In genomic region chr3:122315619-122316018, GRCh38 we compare ENCODE assay signal across 16 cellular contexts. TPM values are rescaled to one million over a fixed set of nuclear protein-coding genes. Genes with fewer than 3 reads are reported as not detected.
DNase-seq lines count a peak whose midpoint lies in the region; ATAC-seq and TF ChIP-seq lines count a peak whose summit lies in the region.
"Had no signal": no experiment of that assay in that cellular context is flagged by ENCODE, and none has a peak within 500 bp of the region (broad histone marks: within the 10 kb centered on the region; RNA-seq: fewer than 3 reads in every experiment).

No MANE protein-coding gene starts in this region.

- H3K4me3 ChIP-seq in BE2C (ENCODE audit: low read depth, low read length) = no peak overlapping the region
- no peak overlapping the region for H3K4me3 ChIP-seq in WERI-Rb-1 (ENCODE audit: low read depth, low read length)

- H3K27me3 ChIP-seq in BE2C = peaks cover 28% of the 10 kb centered on the region
- no peaks in the 10 kb centered on the region for H3K27me3 ChIP-seq in H9 (ENCODE audit: insufficient read depth, low read length)
- H3K27me3 ChIP-seq in WERI-Rb-1 (ENCODE audit: insufficient read depth, low read depth, severe bottlenecking) = peaks cover 3% of the 10 kb centered on the region

- no peak overlapping the region for H2BK120ac ChIP-seq in H9 (ENCODE audit: low read depth, low read length, poor library complexity, severe bottlenecking)

- no peak overlapping the region for H3T11ph ChIP-seq in H9 (ENCODE audit: low read length)

- no peak overlapping the region for H3K9ac ChIP-seq in H9 (ENCODE audit: extremely low read depth, insufficient read length, low read length)

- H2AK5ac ChIP-seq in H9 (ENCODE audit: insufficient read length, low read length) = no peak overlapping the region

- no peak overlapping the region for H4K8ac ChIP-seq in H9 (replicated peaks; ENCODE audit: insufficient read length, low read depth, low read length)

- H3K4me1 ChIP-seq in BE2C (no peaks in the 10 kb centered on the region), H9 (ENCODE audit: insufficient read depth, low read length) (no peaks in the 10 kb centered on the region)

- no peak overlapping the region; a peak in 1 of 5 replicates for H3K4me3 Mint-ChIP-seq in H9

- no peaks in the 10 kb centered on the region for H3K79me1 ChIP-seq in H9 (ENCODE audit: insufficient read depth, low read depth, low read length, poor library complexity, severe bottlenecking)

- H2BK20ac ChIP-seq in H9 (ENCODE audit: low read depth, low read length, poor library complexity, severe bottlenecking) = no peak overlapping the region

- no peak for ATAC-seq in GM18511 (IDR thresholded peaks at IDR 0.05; ENCODE audit: unreplicated experiment)
- ATAC-seq in GM21737 (IDR thresholded peaks at IDR 0.05; ENCODE audit: unreplicated experiment) = no peak

- no peak overlapping the region for H2BK15ac ChIP-seq in H9 (ENCODE audit: low read depth, low read length)

- H3K36me3 Mint-ChIP-seq in H9 (ENCODE audit: insufficient read depth in 1 of 3, low read depth in 3 of 3) = no peaks in the 10 kb centered on the region

- H2BK5ac ChIP-seq in H9 (ENCODE audit: insufficient read length, low read length) = no peak overlapping the region

- no CpG with 5 or more reads among the region's 4 CpGs for WGBS in H9 (ENCODE audit: extremely low coverage, insufficient read length, low lambda C conversion rate)

- H3K23ac ChIP-seq in H9 (ENCODE audit: insufficient read length, low read depth, low read length) = no peak overlapping the region

- peaks cover 10 to 13% of the 10 kb centered on the region in 2 experiments for H3K4me1 Mint-ChIP-seq in H9

- no peak overlapping the region for H4K91ac ChIP-seq in H9 (ENCODE audit: insufficient read length, low read depth, low read length)

- H3K23me2 ChIP-seq in H9 (ENCODE audit: insufficient read length, low read depth, low read length, poor library complexity, severe bottlenecking) = no peaks in the 10 kb centered on the region

- H3K36me3 ChIP-seq in BE2C (no peaks in the 10 kb centered on the region), WERI-Rb-1 (no peaks in the 10 kb centered on the region)

- peak; percentile 8 for DNase-seq in BE2C
- DNase-seq in H9 = peak; percentile 71
- DNase-seq in WERI-Rb-1 = no peak
- peak; percentile 33 for DNase-seq in iPS DF 19.7 (ENCODE audit: low read depth, low spot score)
- DNase-seq in mucosa of gallbladder (ENCODE audit: low spot score) = no peak
- DNase-seq in NOMO-1 treated with DMSO at 0.1 percent for 48 hours (lab: John Stamatoyannopoulos, UW; ENCODE audit: unreplicated experiment) = no peak
- DNase-seq: NCI-H1092 treated with DMSO at 0.1 percent for 48 hours, NCI-H187, NCI-H69, SIG-M5 had no signal

- no peak overlapping the region for H3K4ac ChIP-seq in H9 (ENCODE audit: low read depth, low read length)

- H3K79me2 ChIP-seq in H9 (ENCODE audit: insufficient read depth, low read length) = no peaks in the 10 kb centered on the region

- H3K27ac ChIP-seq in H9 (ENCODE audit: insufficient read length, low read depth, low read length) (no peak overlapping the region), WERI-Rb-1 (no peak overlapping the region)
- H3K27ac ChIP-seq: C4-2B had no signal

- H2AFZ ChIP-seq in H9 (ENCODE audit: low read length) = no peak overlapping the region

- no peak overlapping the region for H3K27ac Mint-ChIP-seq in H9

- H4K20me1 ChIP-seq in H9 (ENCODE audit: control insufficient read depth, insufficient read depth, insufficient read length) = no peaks in the 10 kb centered on the region

- peaks cover 7% of the 10 kb centered on the region in 2 experiments; a peak in 4 of 5 replicates for H3K9me3 Mint-ChIP-seq in H9

- peak; percentile 14; the same call in 1 of the 2 replicates for TF ChIP-seq CTCF in BE2C (IDR thresholded peaks at IDR 0.05; ENCODE audit: low read depth, low read length)
- TF ChIP-seq CTCF in H9 (conservative IDR thresholded peaks at IDR 0.05) = peak; percentile 60; the same call in 2 of the 3 replicates
- 0 out of 2 replicates have a peak, but pooled peaks have one; percentile 19 for TF ChIP-seq CTCF in WERI-Rb-1 (IDR thresholded peaks at IDR 0.05; ENCODE audit: low read depth, low read length)

- no peak overlapping the region for H4K5ac ChIP-seq in H9 (ENCODE audit: insufficient read length, low read depth, low read length)

- H3K4me2 ChIP-seq in H9 (ENCODE audit: insufficient read depth, insufficient read length, low read length) = no peak overlapping the region

- no peak overlapping the region for H3K18ac ChIP-seq in H9 (ENCODE audit: insufficient read length, low read depth, low read length)

- no peak overlapping the region for H3K56ac ChIP-seq in H9 (ENCODE audit: insufficient read length, low read depth, low read length)

- H3K9me3 ChIP-seq in BE2C = no peaks in the 10 kb centered on the region; the same call in 1 of the 2 replicates
- no peaks in the 10 kb centered on the region for H3K9me3 ChIP-seq in H9 (ENCODE audit: control insufficient read depth, low read depth, low read length)
- H3K9me3 ChIP-seq in WERI-Rb-1 (ENCODE audit: severe bottlenecking) = peaks cover 10% of the 10 kb centered on the region

- H2BK12ac ChIP-seq in H9 (ENCODE audit: insufficient read length, low read depth, low read length) = no peak overlapping the region

- no peak overlapping the region for H3K14ac ChIP-seq in H9 (ENCODE audit: insufficient read depth, low read length)

- peaks cover 6% of the 10 kb centered on the region for H3K27me3 Mint-ChIP-seq in H9 (ENCODE audit: low read depth)

RNA-seq across cellular contexts. Expression of gene CSTA, which starts 9.4 kb away (rescaled TPM):
- polyA plus RNA-seq in BE2C (2012; ENCODE audit: insufficient read depth, insufficient read length, low read depth) = 10.3 TPM
- total RNA-seq in H9 (2021) (not detected in 2 replicates), mucosa of gallbladder (3.6 TPM)
- total RNA-seq: G401, H7, HT-29 had no signal

Comparison
In these comparisons a context has a peak if more than half of its experiments do, and no peak if none do; other contexts are left out.
1. DNase-seq: peak in BE2C (single experiment), H9 (single experiment) and iPS DF 19.7 (single experiment); none in WERI-Rb-1 (single experiment), mucosa of gallbladder (single experiment) and NOMO-1 treated with DMSO at 0.1 percent for 48 hours (single experiment).
2. Peak in every context shown above with its lines, with median percentiles within 50 percentile points of each other: CTCF ChIP-seq.